ENCODE assay signal across 10 cellular contexts in the genomic region with DNA sequence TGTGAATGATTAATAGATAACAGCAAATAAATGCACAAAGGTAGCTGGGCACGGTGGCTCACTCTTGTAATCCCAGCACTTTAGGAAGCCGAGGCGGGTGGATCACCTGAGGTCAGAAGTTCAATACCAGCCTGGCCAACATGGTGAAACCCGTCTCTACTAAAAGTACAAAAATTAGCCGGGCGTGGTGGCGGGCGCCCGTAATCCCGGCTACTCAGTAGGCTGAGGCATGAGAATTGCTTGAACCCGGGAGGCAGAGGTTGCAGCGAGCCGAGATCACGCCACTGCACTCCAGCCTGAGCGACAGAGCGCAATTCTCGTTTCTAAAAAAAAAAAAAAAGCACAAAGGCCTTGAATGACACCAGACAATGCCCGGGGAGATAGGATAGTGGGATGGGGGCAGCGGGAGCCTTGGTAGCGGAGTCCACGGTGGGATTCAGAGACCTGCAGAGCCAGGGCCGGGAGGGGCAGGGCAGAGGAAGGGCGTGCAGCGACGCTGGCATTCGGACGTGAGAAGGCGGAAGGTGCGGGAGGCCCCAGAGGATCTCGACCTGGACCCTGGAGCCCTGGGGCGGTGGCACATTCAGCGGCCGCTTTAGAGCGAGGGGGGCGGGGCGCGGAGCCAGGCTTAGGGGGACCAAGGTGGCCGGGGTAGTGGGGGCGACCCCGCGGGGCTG. TPM values are rescaled to one million over a fixed set of nuclear protein-coding genes. Genes with fewer than 3 reads are reported as not detected.
DNase-seq lines count a peak whose midpoint lies in the region; ATAC-seq, FAIRE-seq and TF ChIP-seq lines count a peak whose summit lies in the region.
"Not testable (repeated sequence)": the region's sequence is repeated elsewhere in the genome, so short reads cannot be mapped to it uniquely, and the experiment has no call there.
"Had no signal": no experiment of that assay in that cellular context is flagged by ENCODE, and none has a peak within 500 bp of the region (broad histone marks: within the 10 kb centered on the region; RNA-seq: fewer than 3 reads in every experiment).

No MANE protein-coding gene starts in this region.

- peak in 1 of 2 experiments; percentile 62 for DNase-seq in A549 (ENCODE audit: low read depth in 1 of 2, low spot score in 1 of 2)
- peak; percentile 52 for DNase-seq in NOMO-1 treated with DMSO at 0.1 percent for 48 hours (lab: John Stamatoyannopoulos, UW; ENCODE audit: unreplicated experiment)
- peak; percentile 51 for DNase-seq in activated CD8-positive, alpha-beta T cell treated with anti-CD3 and anti-CD28 coated beads, Interleukin-2, amount 10 ng/mL, durations not matched to agents 7 days and 5 days
- peak; percentile 21 for DNase-seq in effector CD4-positive, alpha-beta T cell
- peak; percentile 66 for DNase-seq in retina

- H3K27ac Mint-ChIP-seq in activated CD8-positive, alpha-beta T cell treated with anti-CD3 and anti-CD28 coated beads, Interleukin-2, amount 10 ng/mL, durations not matched to agents 7 days and 5 days: peak overlapping the region; percentile 87

- H3K9me3 ChIP-seq in A549: not testable (repeated sequence)

- TF ChIP-seq EP300 in A549 (IDR thresholded peaks at IDR 0.05): not testable (repeated sequence)

- peaks cover 14% of the 10 kb centered on the region for H3K4me1 Mint-ChIP-seq in activated CD8-positive, alpha-beta T cell treated with anti-CD3 and anti-CD28 coated beads, Interleukin-2, amount 10 ng/mL, durations not matched to agents 7 days and 5 days (ENCODE audit: low read depth)

- not testable (repeated sequence) for TF ChIP-seq RAD21 in A549 (conservative IDR thresholded peaks at IDR 0.05 in 1 of 2, IDR thresholded peaks at IDR 0.05 in 1 of 2)

- H3K27ac ChIP-seq in A549 (peak overlapping the region; percentile 96 to 97), layer of hippocampus (ENCODE audit: low read depth, low read length) (peak overlapping the region; percentile 46)

- TF ChIP-seq CTCF in A549 (IDR thresholded peaks at IDR 0.05): not testable (repeated sequence)

- H3K9me3 Mint-ChIP-seq in activated CD8-positive, alpha-beta T cell treated with anti-CD3 and anti-CD28 coated beads, Interleukin-2, amount 10 ng/mL, durations not matched to agents 7 days and 5 days (ENCODE audit: insufficient read depth): not testable (repeated sequence)

- H3K4me2 ChIP-seq in A549: peak overlapping the region; percentile 95

- not testable (repeated sequence) for TF ChIP-seq POLR2A in A549 (IDR thresholded peaks at IDR 0.05; ENCODE audit: low read length)

- H3K4me3 Mint-ChIP-seq in activated CD8-positive, alpha-beta T cell treated with anti-CD3 and anti-CD28 coated beads, Interleukin-2, amount 10 ng/mL, durations not matched to agents 7 days and 5 days: peak overlapping the region; percentile 87

- not testable (repeated sequence) for FAIRE-seq in A549 (lab: Jason Lieb, UNC)

- POLR2A ChIA-PET in A549 (lab: Yijun Ruan, JAX): interaction anchor here (0.9 to 3.8 kb wide), 13 partner anchors 9 to 208 kb away, joined by 3 to 62 read pairs (median 6); partner anchors contain the start of genes FLYWCH1, KCTD5 and SRRM2
- POLR2A ChIA-PET in activated CD8-positive, alpha-beta T cell treated with anti-CD3 and anti-CD28 coated beads, Interleukin-2, amount 10 ng/mL, durations not matched to agents 7 days and 5 days (lab: Charles Lee): interaction anchor here (1.0 to 1.4 kb wide), 4 partner anchors 24 to 200 kb away, joined by 3 to 4 read pairs (median 4); partner anchors contain the start of gene KCTD5

- H3K36me3 Mint-ChIP-seq in activated CD8-positive, alpha-beta T cell treated with anti-CD3 and anti-CD28 coated beads, Interleukin-2, amount 10 ng/mL, durations not matched to agents 7 days and 5 days (ENCODE audit: low read depth): not testable (repeated sequence)

- ATAC-seq in A549 (peak; percentile 64 to 73), GM18867 (IDR thresholded peaks at IDR 0.05; ENCODE audit: unreplicated experiment) (peak; percentile 11), HG03139 (IDR thresholded peaks at IDR 0.05; ENCODE audit: unreplicated experiment) (peak; percentile 15)
- peak; percentile 17 for ATAC-seq in activated CD8-positive, alpha-beta T cell treated with anti-CD3 and anti-CD28 coated beads, Interleukin-2, amount 10 ng/mL, durations not matched to agents 7 days and 5 days

- not testable (repeated sequence) for H3K27me3 Mint-ChIP-seq in activated CD8-positive, alpha-beta T cell treated with anti-CD3 and anti-CD28 coated beads, Interleukin-2, amount 10 ng/mL, durations not matched to agents 7 days and 5 days (ENCODE audit: low read depth)

- H3K27me3 ChIP-seq in layer of hippocampus (ENCODE audit: control insufficient read depth, insufficient read depth, low read length): not testable (repeated sequence)

- CTCF ChIA-PET in A549 (lab: Yijun Ruan, JAX): interaction anchor here (1.0 to 6.6 kb wide), 8 partner anchors 13 to 45 kb away, joined by 3 to 52 read pairs (median 8); no protein-coding TSS in a partner anchor
- CTCF ChIA-PET in activated CD8-positive, alpha-beta T cell treated with anti-CD3 and anti-CD28 coated beads, Interleukin-2, amount 10 ng/mL, durations not matched to agents 7 days and 5 days (lab: Charles Lee): interaction anchor here (0.8 to 3.1 kb wide), 14 partner anchors 14 to 128 kb away, joined by 3 to 20 read pairs (median 8); partner anchors contain the start of gene FLYWCH1

- H3K4me1 ChIP-seq in A549: not testable (repeated sequence)

- 3% methylated on average over 30 of the region's 41 CpGs for WGBS in A549 (ENCODE audit: missing lambda C conversion rate)

- peak overlapping the region; percentile 94 for H3K4me3 ChIP-seq in A549

TF ChIP-seq in A549, 52 proteins besides CTCF, POLR2A, EP300 and RAD21:
- TF ChIP-seq, protein P1, sequence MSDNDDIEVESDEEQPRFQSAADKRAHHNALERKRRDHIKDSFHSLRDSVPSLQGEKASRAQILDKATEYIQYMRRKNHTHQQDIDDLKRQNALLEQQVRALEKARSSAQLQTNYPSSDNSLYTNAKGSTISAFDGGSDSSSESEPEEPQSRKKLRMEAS (IDR thresholded peaks at IDR 0.05): peak; percentile 46; the same call in 1 of the 2 replicates

RNA-seq across cellular contexts. Expression of gene FLYWCH2, which starts 1.1 kb away (rescaled TPM):
- polyA plus RNA-seq in A549 (2011; rRNA removed): 22.7 and 23.2 TPM in 2 replicates
- 67.8 and 89.3 TPM in 2 replicates for polyA plus RNA-seq in A549 (2012; cell fraction: cytosol; rRNA removed)
- 52.7 and 59.0 TPM in 2 replicates for polyA plus RNA-seq in A549 (2012; cell fraction: nucleus; rRNA removed)
- polyA plus RNA-seq in A549 (2017; fragmentation: RNase III; extraction: RNeasy Plus Mini Kit Qiagen cat#74134 plus additional on column Dnase treatment): 40.1 to 42.1 TPM (median 41.2 TPM) in 3 replicates
- polyA minus RNA-seq in A549 (2011; rRNA and poly(A)+ RNA removed): 6.4 and 7.4 TPM in 2 replicates
- total RNA-seq in activated CD8-positive, alpha-beta T cell treated with anti-CD3 and anti-CD28 coated beads, Interleukin-2, amount 10 ng/mL, durations not matched to agents 7 days and 5 days: 10 to 100 TPM; 22.5 to 22.8 TPM

RNA-seq across cellular contexts. Expression of gene PRSS22, which starts 24.0 kb away (rescaled TPM):
- not detected in 2 replicates for polyA plus RNA-seq in A549 (2011; rRNA removed)
- 0.08 and 0.12 TPM in 2 replicates for polyA plus RNA-seq in A549 (2012; cell fraction: cytosol; rRNA removed)
- polyA plus RNA-seq in A549 (2012; cell fraction: nucleus; rRNA removed): 0.18 and 0.45 TPM in 2 replicates
- polyA plus RNA-seq in A549 (2017; fragmentation: RNase III; extraction: RNeasy Plus Mini Kit Qiagen cat#74134 plus additional on column Dnase treatment): 0.10 to 0.33 TPM in 2 of 3 replicates, not detected in the other
- not detected in 2 replicates for polyA minus RNA-seq in A549 (2011; rRNA and poly(A)+ RNA removed)
- total RNA-seq in activated CD8-positive, alpha-beta T cell treated with anti-CD3 and anti-CD28 coated beads, Interleukin-2, amount 10 ng/mL, durations not matched to agents 7 days and 5 days: not detected
- total RNA-seq: A172, frontal cortex had no signal

RNA-seq across cellular contexts. Expression of gene FLYWCH1, which starts 29.8 kb away (rescaled TPM):
- polyA plus RNA-seq in A549 (2011; rRNA removed) (9.3 and 10.6 TPM in 2 replicates), A549 (2017; fragmentation: RNase III; extraction: RNeasy Plus Mini Kit Qiagen cat#74134 plus additional on column Dnase treatment) (20.5 to 22.5 TPM (median 22.3 TPM) in 3 replicates)
- polyA plus RNA-seq in A549 (2012; cell fraction: cytosol; rRNA removed): 25.4 and 33.8 TPM in 2 replicates
- 108 and 114 TPM in 2 replicates for polyA plus RNA-seq in A549 (2012; cell fraction: nucleus; rRNA removed)
- 6.8 and 12.8 TPM in 2 replicates for polyA minus RNA-seq in A549 (2011; rRNA and poly(A)+ RNA removed)
- 10 to 100 TPM; 44.6 to 48.9 TPM for total RNA-seq in activated CD8-positive, alpha-beta T cell treated with anti-CD3 and anti-CD28 coated beads, Interleukin-2, amount 10 ng/mL, durations not matched to agents 7 days and 5 days

RNA-seq across cellular contexts. Expression of gene ZG16B, which starts 51.8 kb away (rescaled TPM):
- 0.85 and 0.86 TPM in 2 replicates for polyA plus RNA-seq in A549 (2011; rRNA removed)
- polyA plus RNA-seq in A549 (2012; cell fraction: cytosol; rRNA removed): 0.48 and 0.51 TPM in 2 replicates
- 0.60 and 1.3 TPM in 2 replicates for polyA plus RNA-seq in A549 (2012; cell fraction: nucleus; rRNA removed)
- 0.40 to 0.59 TPM (median 0.54 TPM) in 3 replicates for polyA plus RNA-seq in A549 (2017; fragmentation: RNase III; extraction: RNeasy Plus Mini Kit Qiagen cat#74134 plus additional on column Dnase treatment)
- polyA minus RNA-seq in A549 (2011; rRNA and poly(A)+ RNA removed): 0.54 and 0.58 TPM in 2 replicates
- total RNA-seq in activated CD8-positive, alpha-beta T cell treated with anti-CD3 and anti-CD28 coated beads, Interleukin-2, amount 10 ng/mL, durations not matched to agents 7 days and 5 days: 1 to 10 TPM; 2.9 to 3.7 TPM
- total RNA-seq: frontal cortex had no signal

Comparison
In these comparisons a context has a peak if more than half of its experiments do, and no peak if none do; other contexts are left out.
1. ATAC-seq: peak in every context shown above with its lines; median percentile 68 in A549; 17 in activated CD8-positive, alpha-beta T cell treated with anti-CD3 and anti-CD28 coated beads, Interleukin-2, amount 10 ng/mL, durations not matched to agents 7 days and 5 days; 15 in HG03139; 11 in GM18867.